Comparison of ENCODE assay signal across 9 cellular contexts in genomic region chr1:9716404-9717192, GRCh38.
DNase-seq lines count a peak whose midpoint lies in the region; ATAC-seq and TF ChIP-seq lines count a peak whose summit lies in the region.
"Had no signal": no experiment of that assay in that cellular context is flagged by ENCODE, and none has a peak within 500 bp of the region (broad histone marks: within the 10 kb centered on the region; RNA-seq: fewer than 3 reads in every experiment).

No MANE protein-coding gene starts in this region.

- H3K9ac ChIP-seq in liver (ENCODE audit: low read depth in 1 of 2, low read length in 2 of 2): no peak overlapping the region

- peaks cover 80% of the 10 kb centered on the region for H3K4me1 Mint-ChIP-seq in activated T-cell treated with anti-CD3 and anti-CD28 coated beads, Interleukin-2, amount 50 U/mL, for 72 hours (ENCODE audit: low read depth)
- H3K4me1 Mint-ChIP-seq in WTC11: peaks cover 43% of the 10 kb centered on the region

- H3K36me3 ChIP-seq in liver (ENCODE audit: control insufficient read depth in 4 of 4, insufficient read depth in 3 of 4, low read depth in 1 of 4, low read length in 3 of 4): peaks cover 0 to 2% (median 0%) of the 10 kb centered on the region in 4 donors
- H3K36me3 ChIP-seq in thymus (ENCODE audit: control insufficient read depth, insufficient read depth): peaks cover 38% of the 10 kb centered on the region

- ATAC-seq in activated T-cell treated with anti-CD3 and anti-CD28 coated beads, Interleukin-2, amount 50 U/mL, for 72 hours (replicated peaks in 1 of 2): no peak
- no peak for ATAC-seq in WTC11
- no peak for ATAC-seq in activated CD4-positive, CD25-positive, alpha-beta regulatory T cell treated with anti-CD3 and anti-CD28 coated beads, Interleukin-2, amount 50 U/mL, for 24 hours
- ATAC-seq in GM21528 (IDR thresholded peaks at IDR 0.05; ENCODE audit: low FRiP score, unreplicated experiment): no peak

- H3K27ac ChIP-seq in liver (ENCODE audit: low read depth in 1 of 2, low read length in 2 of 2): peak overlapping the region; percentile 1 to 32
- peak overlapping the region; percentile 94 for H3K27ac ChIP-seq in thymus (ENCODE audit: low read depth)

- H3K4me1 ChIP-seq in liver (ENCODE audit: control insufficient read depth in 4 of 4, insufficient read depth in 4 of 4, low read length in 3 of 4) (peaks cover 0 to 4% (median 1%) of the 10 kb centered on the region in 4 donors), thymus (ENCODE audit: control insufficient read depth, insufficient read depth, low read length) (peaks cover 34% of the 10 kb centered on the region)

- no peaks in the 10 kb centered on the region for H3K27me3 Mint-ChIP-seq in activated T-cell treated with anti-CD3 and anti-CD28 coated beads, Interleukin-2, amount 50 U/mL, for 72 hours (ENCODE audit: low read depth)
- no peaks in the 10 kb centered on the region; the same call in 1 of the 2 replicates for H3K27me3 Mint-ChIP-seq in WTC11 (ENCODE audit: low read depth)

- H3K4me3 Mint-ChIP-seq in activated T-cell treated with anti-CD3 and anti-CD28 coated beads, Interleukin-2, amount 50 U/mL, for 72 hours: peak overlapping the region; percentile 80 to 83
- H3K4me3 Mint-ChIP-seq in WTC11: no peak overlapping the region

- peak overlapping the region; percentile 58 for H3K27ac Mint-ChIP-seq in activated T-cell treated with anti-CD3 and anti-CD28 coated beads, Interleukin-2, amount 50 U/mL, for 72 hours
- no peak overlapping the region for H3K27ac Mint-ChIP-seq in WTC11

- CTCF ChIA-PET in WTC11 (lab: Charles Lee): interaction anchor here (0.8 to 6.4 kb wide), 14 partner anchors 10 to 621 kb away, joined by 3 to 163 read pairs (median 3); partner anchors contain the start of gene PIK3CD

- H3K27me3 ChIP-seq in liver (ENCODE audit: control insufficient read depth in 4 of 4, insufficient read depth in 4 of 4, low read length in 3 of 4) (no peaks in the 10 kb centered on the region), thymus (ENCODE audit: control insufficient read depth, insufficient read depth) (no peaks in the 10 kb centered on the region)
- H3K27me3 ChIP-seq: right atrium auricular region had no signal

- POLR2A ChIA-PET in WTC11 (lab: Charles Lee): no interaction called here

- TF ChIP-seq CTCF in liver (IDR thresholded peaks at IDR 0.05; ENCODE audit: low read depth, low read length, missing input control): no peak
- TF ChIP-seq CTCF in WTC11 (IDR thresholded peaks at IDR 0.05): no peak

- peaks cover 12 to 31% of the 10 kb centered on the region in 2 donors for H3K36me3 Mint-ChIP-seq in activated T-cell treated with anti-CD3 and anti-CD28 coated beads, Interleukin-2, amount 50 U/mL, for 72 hours (ENCODE audit: insufficient read depth in 2 of 2)
- H3K36me3 Mint-ChIP-seq in WTC11: no peaks in the 10 kb centered on the region

- DNase-seq in activated effector memory CD4-positive, alpha-beta T cell treated with Interleukin-2 at 50 U/mL for 16 hours: peak; percentile 32
- DNase-seq in activated effector memory CD4-positive, alpha-beta T cell treated with anti-CD3 and anti-CD28 coated beads, Interleukin-2, amount 50 U/mL, for 16 hours: no peak
- no peak for DNase-seq in activated T-cell treated with anti-CD3 and anti-CD28 coated beads, Interleukin-2, amount 50 U/mL, for 72 hours
- DNase-seq in WTC11 (ENCODE audit: low spot score): no peak

- no peaks in the 10 kb centered on the region for H3K9me3 ChIP-seq in liver (ENCODE audit: control insufficient read depth in 4 of 4, low read length in 3 of 4)
- H3K9me3 ChIP-seq in thymus (ENCODE audit: control insufficient read depth): no peaks in the 10 kb centered on the region
- H3K9me3 ChIP-seq: right atrium auricular region had no signal

- no peak for TF ChIP-seq RAD21 in liver (IDR thresholded peaks at IDR 0.05)

- no peaks in the 10 kb centered on the region for H3K9me3 Mint-ChIP-seq in activated T-cell treated with anti-CD3 and anti-CD28 coated beads, Interleukin-2, amount 50 U/mL, for 72 hours
- H3K9me3 Mint-ChIP-seq in WTC11: no peaks in the 10 kb centered on the region

- H3K4me3 ChIP-seq in liver (ENCODE audit: low read depth in 1 of 3, low read length in 3 of 3) (peak overlapping the region in 1 of 3 donors; percentile 1), thymus (ENCODE audit: low read length) (peak overlapping the region; percentile 75)

- 92% methylated on average over 29 of the region's 29 CpGs for WGBS in liver
- WGBS in thymus: 91% methylated on average over 29 of the region's 29 CpGs

TF ChIP-seq in liver, 16 proteins besides CTCF, POLR2A, EP300 and RAD21 (continues in another document):
- TF ChIP-seq YY1 (IDR thresholded peaks at IDR 0.05) (no peak), ZBTB33 (IDR thresholded peaks at IDR 0.05) (no peak), FOXA2 (IDR thresholded peaks at IDR 0.05) (no peak), MAX (IDR thresholded peaks at IDR 0.05) (no peak), JUND (IDR thresholded peaks at IDR 0.05) (no peak), HNF4G (IDR thresholded peaks at IDR 0.05) (no peak), ATF3 (IDR thresholded peaks at IDR 0.05) (no peak), EGR1 (IDR thresholded peaks at IDR 0.05; ENCODE audit: low read depth in 2 of 2) (no peak), TAF1 (conservative IDR thresholded peaks at IDR 0.05) (no peak), GABPA (IDR thresholded peaks at IDR 0.05 in 1 of 2, conservative IDR thresholded peaks at IDR 0.05 in 1 of 2) (no peak), SP1 (IDR thresholded peaks at IDR 0.05) (no peak), FOXA1 (IDR thresholded peaks at IDR 0.05) (no peak), HNF4A (conservative IDR thresholded peaks at IDR 0.05) (no peak), NR2F2 (IDR thresholded peaks at IDR 0.05) (no peak)

TF ChIP-seq in WTC11, 78 proteins besides CTCF, POLR2A, EP300 and RAD21 (continues in another document):
- TF ChIP-seq ZBTB43 (CRISPR knock-in tag; IDR thresholded peaks at IDR 0.05): no peak
- TF ChIP-seq SP1 (CRISPR knock-in tag; conservative IDR thresholded peaks at IDR 0.05): no peak
- TF ChIP-seq MLX (CRISPR knock-in tag; IDR thresholded peaks at IDR 0.05): no peak
- no peak for TF ChIP-seq MXD4 (CRISPR knock-in tag; IDR thresholded peaks at IDR 0.05; ENCODE audit: borderline replicate concordance)
- no peak for TF ChIP-seq ARID4B (CRISPR knock-in tag; IDR thresholded peaks at IDR 0.05; ENCODE audit: borderline replicate concordance)
- no peak for TF ChIP-seq OVOL2 (CRISPR knock-in tag; IDR thresholded peaks at IDR 0.05; ENCODE audit: borderline replicate concordance)
- no peak for TF ChIP-seq NFATC4 (CRISPR knock-in tag; IDR thresholded peaks at IDR 0.05)
- no peak for TF ChIP-seq ZNF671 (CRISPR knock-in tag; IDR thresholded peaks at IDR 0.05)
